Comparison of ENCODE assay signal across 1 cellular context in genomic region chr10:34033067-34033466, GRCh38.
TF ChIP-seq lines count a peak whose summit lies in the region.

No MANE protein-coding gene starts in this region.

TF ChIP-seq in HCT116, 20 proteins besides CTCF, POLR2A, EP300 and RAD21 (continued from another document):
- no peak for TF ChIP-seq ZBTB33 (IDR thresholded peaks at IDR 0.05; ENCODE audit: extremely low read depth, insufficient replicate concordance, low read length)
- TF ChIP-seq ZNF274 (IDR thresholded peaks at IDR 0.05; ENCODE audit: low read depth, low read length), result no peak
- no peak for TF ChIP-seq CBX3 (IDR thresholded peaks at IDR 0.05; ENCODE audit: low read depth)
- 0 out of 2 replicates have a peak, but pooled peaks have one; percentile 11 for TF ChIP-seq CEBPB (IDR thresholded peaks at IDR 0.05; ENCODE audit: low read depth)
